Comparison of ENCODE assay signal across 20 cellular contexts in the genomic region with DNA sequence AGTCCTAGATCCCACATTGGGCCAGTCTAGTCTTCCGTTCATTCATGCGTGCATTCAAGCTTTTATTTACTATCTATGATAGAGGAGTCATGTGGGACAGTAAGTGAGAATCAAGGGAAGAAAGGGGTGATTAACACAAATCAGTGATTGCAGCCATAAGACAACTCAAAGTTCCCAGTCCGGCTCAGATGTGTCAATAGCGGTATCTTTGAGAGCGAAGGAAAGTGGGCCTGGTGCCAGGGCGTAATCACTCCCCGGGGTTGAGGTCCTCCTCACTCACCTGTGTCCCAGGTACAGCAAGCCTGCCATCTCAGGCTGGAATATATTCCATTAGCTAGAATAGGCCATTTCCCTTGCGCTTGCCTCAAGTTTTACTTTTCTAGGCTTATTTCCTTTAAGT.
"Had no signal": no experiment of that assay in that cellular context is flagged by ENCODE, and none has a peak within 500 bp of the region (broad histone marks: within the 10 kb centered on the region; RNA-seq: fewer than 3 reads in every experiment).

No MANE protein-coding gene starts in this region.

- H3K36me3 ChIP-seq: prostate gland had no signal

- H3K4me1 ChIP-seq: foreskin keratinocyte, parathyroid adenoma, prostate gland had no signal

- FAIRE-seq: endothelial cell of umbilical vein, islet of Langerhans, urothelium cell line had no signal

- H3K79me2 ChIP-seq: parathyroid adenoma had no signal

- H3K9ac ChIP-seq: parathyroid adenoma had no signal

- H3K27ac ChIP-seq: coronary artery, foreskin keratinocyte, parathyroid adenoma, prostate gland had no signal

- DNase-seq: effector CD4-positive, alpha-beta T cell; endodermal cell; erythroblast; foreskin keratinocyte; head of caudate nucleus; hippocampal formation; kidney glomerular epithelial cell; mammary epithelial cell; nephron progenitor cell; stimulated activated CD4-positive, alpha-beta T cell treated with anti-CD3 and anti-CD28 coated beads, Interleukin-2, amount 100 ng/mL, for 24 hours; stimulated activated CD4-positive, alpha-beta T cell treated with anti-CD3 and anti-CD28 coated beads, Interleukin-4, amount 100 ng/mL, for 4 hours; stimulated activated naive CD4-positive, alpha-beta T cell had no signal

- H2AFZ ChIP-seq: parathyroid adenoma had no signal

- ATAC-seq: foreskin keratinocyte, left lobe of liver, sciatic nerve had no signal

- H3K27me3 ChIP-seq: foreskin keratinocyte had no signal

- H3K4me3 ChIP-seq: coronary artery, prostate gland had no signal

- H3K9me3 ChIP-seq: prostate gland had no signal
